Comparison of ENCODE assay signal across 21 cellular contexts in genomic region chr9:136525207-136525606, GRCh38. TPM values are rescaled to one million over a fixed set of nuclear protein-coding genes. Genes with fewer than 3 reads are reported as not detected.
DNase-seq lines count a peak whose midpoint lies in the region; ATAC-seq and TF ChIP-seq lines count a peak whose summit lies in the region.
"Had no signal": no experiment of that assay in that cellular context is flagged by ENCODE, and none has a peak within 500 bp of the region (broad histone marks: within the 10 kb centered on the region; RNA-seq: fewer than 3 reads in every experiment).

No MANE protein-coding gene starts in this region.

- peaks cover 15% of the 10 kb centered on the region for H3K27me3 Mint-ChIP-seq in endothelial cell (ENCODE audit: unreplicated experiment)
- H3K27me3 Mint-ChIP-seq in activated T-cell treated with anti-CD3 and anti-CD28 coated beads, Interleukin-2, amount 50 U/mL, for 24 hours, result no peaks in the 10 kb centered on the region
- H3K27me3 Mint-ChIP-seq: brain had no signal

- H4K91ac ChIP-seq in neuronal stem cell (ENCODE audit: low read depth, low read length, poor library complexity), result no peak overlapping the region

- H2BK120ac ChIP-seq in neuronal stem cell (ENCODE audit: low read depth, low read length), result peak overlapping the region; percentile 2

- H3K27ac ChIP-seq in neuronal stem cell (replicated peaks; ENCODE audit: low read length) (no peak overlapping the region), upper lobe of right lung (peak overlapping the region; percentile 77)
- H3K27ac ChIP-seq: testis had no signal

- ATAC-seq in upper lobe of right lung, result no peak
- ATAC-seq: activated CD8-positive, alpha-beta T cell treated with anti-CD3 and anti-CD28 coated beads, Interleukin-2, amount 10 ng/mL, durations not matched to agents 7 days and 5 days; activated naive CD4-positive, alpha-beta T cell treated with anti-CD3 and anti-CD28 coated beads, Interleukin-2, amount 50 U/mL, for 72 hours; activated T-cell treated with anti-CD3 and anti-CD28 coated beads, Interleukin-2, amount 50 U/mL, for 72 hours; natural killer cell had no signal

- WGBS in neuronal stem cell (ENCODE audit: extremely low coverage in 2 of 2, insufficient read length in 2 of 2, insufficient replicate concordance in 1 of 2), 2 donors, result no CpG with 5 or more reads among the region's 21 CpGs

- H3K36me3 Mint-ChIP-seq in endothelial cell (ENCODE audit: low read depth, unreplicated experiment), result peaks cover 3% of the 10 kb centered on the region
- peaks cover 34% of the 10 kb centered on the region for H3K36me3 Mint-ChIP-seq in activated T-cell treated with anti-CD3 and anti-CD28 coated beads, Interleukin-2, amount 50 U/mL, for 24 hours (ENCODE audit: low read depth)
- H3K36me3 Mint-ChIP-seq: activated naive CD4-positive, alpha-beta T cell treated with anti-CD3 and anti-CD28 coated beads, Interleukin-2, amount 50 U/mL, for 72 hours; brain; natural killer cell had no signal

- peak overlapping the region; percentile 86 for H2AK5ac ChIP-seq in neuronal stem cell (ENCODE audit: low read depth, low read length)

- no peak for TF ChIP-seq CTCF in endothelial cell (IDR thresholded peaks at IDR 0.05; ENCODE audit: unreplicated experiment)
- no peak for TF ChIP-seq CTCF in upper lobe of right lung (IDR thresholded peaks at IDR 0.05)

- no peak overlapping the region for H3K9ac ChIP-seq in neuronal stem cell (ENCODE audit: low read depth, low read length, poor library complexity)

- intact Hi-C loops in upper lobe of right lung (cut with DNase I), result no loop called here

- no peak overlapping the region for H3K14ac ChIP-seq in neuronal stem cell (ENCODE audit: low read length)

- peaks cover 8% of the 10 kb centered on the region for H3K4me1 Mint-ChIP-seq in endothelial cell (ENCODE audit: unreplicated experiment)
- peaks cover 12% of the 10 kb centered on the region for H3K4me1 Mint-ChIP-seq in activated T-cell treated with anti-CD3 and anti-CD28 coated beads, Interleukin-2, amount 50 U/mL, for 24 hours (ENCODE audit: low read depth)

- H3K36me3 ChIP-seq in neuronal stem cell (replicated peaks in 1 of 2; ENCODE audit: control insufficient read depth in 2 of 2, insufficient read depth in 2 of 2, low read length in 2 of 2) (peaks cover 22 to 47% of the 10 kb centered on the region in 2 donors), upper lobe of right lung (peaks cover 12% of the 10 kb centered on the region)

- H3K9me3 ChIP-seq in neuronal stem cell (replicated peaks in 1 of 2; ENCODE audit: control insufficient read depth in 2 of 2, insufficient read depth in 1 of 2, low read depth in 1 of 2, low read length in 2 of 2) (peaks cover 0 to 2% of the 10 kb centered on the region in 2 donors), upper lobe of right lung (no peaks in the 10 kb centered on the region)
- H3K9me3 ChIP-seq: testis had no signal

- peak overlapping the region; percentile 70 for H3K27ac Mint-ChIP-seq in endothelial cell (ENCODE audit: unreplicated experiment)
- H3K27ac Mint-ChIP-seq in activated T-cell treated with anti-CD3 and anti-CD28 coated beads, Interleukin-2, amount 50 U/mL, for 24 hours, result no peak overlapping the region
- H3K27ac Mint-ChIP-seq: activated CD8-positive, alpha-beta T cell treated with anti-CD3 and anti-CD28 coated beads, Interleukin-2, amount 10 ng/mL, durations not matched to agents 7 days and 5 days; activated T-cell treated with anti-CD3 and anti-CD28 coated beads, Interleukin-2, amount 50 U/mL, for 72 hours; GM23338 had no signal

- H3K18ac ChIP-seq in neuronal stem cell (ENCODE audit: low read length), result peak overlapping the region; percentile 77

- peak overlapping the region; percentile 83 for H2BK5ac ChIP-seq in neuronal stem cell (ENCODE audit: low read length)

- H3K79me1 ChIP-seq in neuronal stem cell (ENCODE audit: low read depth, low read length), result peaks cover 63% of the 10 kb centered on the region

- no peak overlapping the region for H4K8ac ChIP-seq in neuronal stem cell (ENCODE audit: low read depth, low read length)

- no peaks in the 10 kb centered on the region for H3K9me3 Mint-ChIP-seq in endothelial cell (ENCODE audit: unreplicated experiment)
- no peaks in the 10 kb centered on the region for H3K9me3 Mint-ChIP-seq in activated T-cell treated with anti-CD3 and anti-CD28 coated beads, Interleukin-2, amount 50 U/mL, for 24 hours
- H3K9me3 Mint-ChIP-seq: activated naive CD4-positive, alpha-beta T cell treated with anti-CD3 and anti-CD28 coated beads, Interleukin-2, amount 50 U/mL, for 72 hours; activated T-cell treated with anti-CD3 and anti-CD28 coated beads, Interleukin-2, amount 50 U/mL, for 72 hours; brain; natural killer cell had no signal

- no peak overlapping the region for H2BK12ac ChIP-seq in neuronal stem cell (ENCODE audit: low read length)

- no peak overlapping the region for H2BK15ac ChIP-seq in neuronal stem cell (ENCODE audit: low read length)

- H3K4me3 ChIP-seq in neuronal stem cell (ENCODE audit: low read length in 2 of 2) (no peak overlapping the region), upper lobe of right lung (no peak overlapping the region)
- H3K4me3 ChIP-seq: GM23338, testis had no signal

- no peak overlapping the region for H3K4me2 ChIP-seq in neuronal stem cell (ENCODE audit: insufficient read depth, low read length, poor library complexity, severe bottlenecking)
- H3K4me2 ChIP-seq: GM23338 had no signal

- H3K4me1 ChIP-seq in neuronal stem cell (ENCODE audit: control insufficient read depth in 2 of 2, insufficient read depth in 1 of 2, low read depth in 1 of 2, low read length in 2 of 2) (peaks cover 0 to 38% of the 10 kb centered on the region in 2 donors), upper lobe of right lung (peaks cover 91% of the 10 kb centered on the region)

- no peak overlapping the region for H3K4me3 Mint-ChIP-seq in endothelial cell (ENCODE audit: unreplicated experiment)
- H3K4me3 Mint-ChIP-seq in activated T-cell treated with anti-CD3 and anti-CD28 coated beads, Interleukin-2, amount 50 U/mL, for 24 hours, result no peak overlapping the region
- H3K4me3 Mint-ChIP-seq: activated CD8-positive, alpha-beta T cell treated with anti-CD3 and anti-CD28 coated beads, Interleukin-2, amount 10 ng/mL, durations not matched to agents 7 days and 5 days; activated T-cell treated with anti-CD3 and anti-CD28 coated beads, Interleukin-2, amount 50 U/mL, for 72 hours; GM23338; natural killer cell had no signal

- H3K23ac ChIP-seq in neuronal stem cell (ENCODE audit: low read depth, low read length, poor library complexity), result no peak overlapping the region

- H3K27me3 ChIP-seq in neuronal stem cell (ENCODE audit: control insufficient read depth in 3 of 3, insufficient read depth in 3 of 3, low read depth in 1 of 3, low read length in 3 of 3), result no peaks in the 10 kb centered on the region
- H3K27me3 ChIP-seq in upper lobe of right lung, result no peaks in the 10 kb centered on the region
- H3K27me3 ChIP-seq: testis had no signal

- H3K4ac ChIP-seq in neuronal stem cell (ENCODE audit: low read length), result no peak overlapping the region

- H2AFZ ChIP-seq in neuronal stem cell (ENCODE audit: low read length), result no peak overlapping the region
- H2AFZ ChIP-seq: GM23338 had no signal

- DNase-seq in NCI-H82 (lab: John Stamatoyannopoulos, UW) (peak; percentile 26), NCI-H82 treated with DMSO at 0.1 percent for 48 hours (lab: John Stamatoyannopoulos, UW; ENCODE audit: unreplicated experiment) (no peak), endothelial cell (ENCODE audit: low spot score) (no peak), neuronal stem cell (ENCODE audit: low spot score) (no peak), upper lobe of right lung (no peak), GM03348 (ENCODE audit: low spot score) (no peak), SW 1271 (lab: John Stamatoyannopoulos, UW) (no peak)
- no peak for DNase-seq in activated T-cell treated with anti-CD3 and anti-CD28 coated beads, Interleukin-2, amount 50 U/mL, for 24 hours
- DNase-seq: activated CD4-positive, CD25-positive, alpha-beta regulatory T cell; activated CD8-positive, alpha-beta T cell treated with anti-CD3 and anti-CD28 coated beads, Interleukin-2, amount 10 ng/mL, durations not matched to agents 7 days and 5 days; activated T-cell treated with anti-CD3 and anti-CD28 coated beads, Interleukin-2, amount 50 U/mL, for 72 hours; dermis blood vessel endothelial cell; erythroblast; natural killer cell; NCI-H2029 treated with DMSO at 0.1 percent for 48 hours; posterior cingulate gyrus; SHP77 treated with DMSO at 0.1 percent for 48 hours; testis had no signal

RNA-seq across cellular contexts. Expression of gene NOTCH1, which starts 20.6 kb away (rescaled TPM):
- total RNA-seq in endothelial cell (ENCODE audit: unreplicated experiment) (312 TPM), upper lobe of right lung (114 TPM)
- polyA plus RNA-seq in neuronal stem cell (2013, experiment 1 of 2), result 32.9 TPM
- 33.2 TPM for polyA plus RNA-seq in neuronal stem cell (2013, experiment 2 of 2)

RNA-seq across cellular contexts. Expression of gene SEC16A, which starts 42.4 kb away (rescaled TPM):
- total RNA-seq in endothelial cell (ENCODE audit: unreplicated experiment), result 79.5 TPM
- polyA plus RNA-seq in neuronal stem cell (2013, experiment 1 of 2), result 14.7 TPM
- 15.9 TPM for polyA plus RNA-seq in neuronal stem cell (2013, experiment 2 of 2)
- 63.7 TPM for total RNA-seq in upper lobe of right lung
